Comparison of ENCODE assay signal across 1 cellular context in genomic region chr11:1018091-1018490, GRCh38.
TF ChIP-seq lines count a peak whose summit lies in the region.

No MANE protein-coding gene starts in this region.

TF ChIP-seq in endothelial cell of umbilical vein, 7 proteins besides CTCF, POLR2A, EP300 and RAD21:
- TF ChIP-seq MAX (IDR thresholded peaks at IDR 0.05; ENCODE audit: insufficient read depth, insufficient read length) (no peak), MYC (IDR thresholded peaks at IDR 0.05; ENCODE audit: low read depth, low read length) (no peak), JUN (IDR thresholded peaks at IDR 0.05; ENCODE audit: borderline replicate concordance, insufficient read depth, insufficient read length, low read depth) (no peak)
TF ChIP-seq in endothelial cell of umbilical vein: peak in this region for 0.
